Comparison of ENCODE assay signal across 1 cellular context in genomic region chr2:37196320-37197195, GRCh38.
TF ChIP-seq lines count a peak whose summit lies in the region.

Gene CEBPZOS, plus strand, starts transcription at chr2:37196496. Its CDS starts 3,209 bp downstream, at chr2:37199705.

TF ChIP-seq in WTC11, 78 proteins besides CTCF, POLR2A, EP300 and RAD21 (continued from another document):
- no peak for TF ChIP-seq AR (CRISPR knock-in tag; IDR thresholded peaks at IDR 0.05)
